In genomic region chr18:23397907-23398306, GRCh38 we compare ENCODE assay signal across 16 cellular contexts. TPM values are rescaled to one million over a fixed set of nuclear protein-coding genes. Genes with fewer than 3 reads are reported as not detected.
DNase-seq lines count a peak whose midpoint lies in the region; ATAC-seq and TF ChIP-seq lines count a peak whose summit lies in the region.
"Had no signal": no experiment of that assay in that cellular context is flagged by ENCODE, and none has a peak within 500 bp of the region (broad histone marks: within the 10 kb centered on the region; RNA-seq: fewer than 3 reads in every experiment).

No MANE protein-coding gene starts in this region.

- no peak for TF ChIP-seq CTCF in CD4-positive, alpha-beta T cell (IDR thresholded peaks at IDR 0.05)

- no peak overlapping the region for H3K27ac ChIP-seq in CD4-positive, alpha-beta T cell (ENCODE audit: low read depth, low read length)
- H3K27ac ChIP-seq: C4-2B, Peyer's patch had no signal

- POLR2A ChIA-PET in activated CD4-positive, alpha-beta T cell treated with anti-CD3 and anti-CD28 coated beads for 36 hours (lab: Charles Lee), result no interaction called here
- POLR2A ChIA-PET in CD4-positive, alpha-beta T cell (lab: Charles Lee), result interaction anchor here (1.3 kb wide), 1 partner anchor 13 kb away, joined by 5 read pairs; no protein-coding TSS in a partner anchor
- POLR2A ChIA-PET in naive thymus-derived CD8-positive, alpha-beta T cell (lab: Charles Lee), result no interaction called here

- no peaks in the 10 kb centered on the region for H3K27me3 Mint-ChIP-seq in activated CD4-positive, alpha-beta T cell treated with anti-CD3 and anti-CD28 coated beads for 36 hours
- H3K27me3 Mint-ChIP-seq in CD4-positive, alpha-beta T cell, result no peaks in the 10 kb centered on the region
- no peaks in the 10 kb centered on the region for H3K27me3 Mint-ChIP-seq in activated T-helper 1 cell treated with anti-CD3 and anti-CD28 coated beads, Interleukin-12 subunit alpha, Interleukin-12 subunit beta, Interleukin-2, Interleukin-4 antibody, amounts not matched to agents 30 ng/mL and 10 ng/mL and 1 ng/mL, durations not matched to agents 14 hours and 24 hours and 36 hours (ENCODE audit: insufficient read depth)
- H3K27me3 Mint-ChIP-seq in naive thymus-derived CD8-positive, alpha-beta T cell, result no peaks in the 10 kb centered on the region

- no peaks in the 10 kb centered on the region for H3K9me3 ChIP-seq in CD4-positive, alpha-beta T cell (ENCODE audit: control insufficient read depth, low read length)
- H3K9me3 ChIP-seq: HAP-1, Peyer's patch had no signal

- H3K9me3 Mint-ChIP-seq in activated CD4-positive, alpha-beta T cell treated with anti-CD3 and anti-CD28 coated beads for 36 hours (ENCODE audit: low read depth), result no peaks in the 10 kb centered on the region
- no peaks in the 10 kb centered on the region for H3K9me3 Mint-ChIP-seq in CD4-positive, alpha-beta T cell
- no peaks in the 10 kb centered on the region for H3K9me3 Mint-ChIP-seq in activated T-helper 1 cell treated with anti-CD3 and anti-CD28 coated beads, Interleukin-12 subunit alpha, Interleukin-12 subunit beta, Interleukin-2, Interleukin-4 antibody, amounts not matched to agents 30 ng/mL and 10 ng/mL and 1 ng/mL, durations not matched to agents 14 hours and 24 hours and 36 hours
- no peaks in the 10 kb centered on the region for H3K9me3 Mint-ChIP-seq in naive thymus-derived CD8-positive, alpha-beta T cell

- ATAC-seq in activated CD4-positive, alpha-beta T cell treated with anti-CD3 and anti-CD28 coated beads for 36 hours, result peak; percentile 82
- ATAC-seq in CD4-positive, alpha-beta T cell (ENCODE audit: poor library complexity), result peak; percentile 69
- ATAC-seq in naive thymus-derived CD8-positive, alpha-beta T cell, result peak; percentile 35 to 42
- ATAC-seq: HepG2 had no signal

- intact Hi-C loops in activated CD4-positive, alpha-beta T cell treated with anti-CD3 and anti-CD28 coated beads for 36 hours (cut with DNase I, micrococcal nuclease), result no loop called here
- intact Hi-C loops in CD4-positive, alpha-beta T cell (cut with DNase I, micrococcal nuclease), result no loop called here
- intact Hi-C loops in activated T-helper 1 cell treated with anti-CD3 and anti-CD28 coated beads, Interleukin-12 subunit alpha, Interleukin-12 subunit beta, Interleukin-2, Interleukin-4 antibody, amounts not matched to agents 30 ng/mL and 10 ng/mL and 1 ng/mL, durations not matched to agents 14 hours and 24 hours and 36 hours (cut with micrococcal nuclease), result loop anchor here (2.0 to 5.0 kb wide), 2 partner anchors 21 to 261 kb away; partner anchors contain the start of gene CABLES1

- peaks cover 10% of the 10 kb centered on the region for H3K36me3 Mint-ChIP-seq in activated CD4-positive, alpha-beta T cell treated with anti-CD3 and anti-CD28 coated beads for 36 hours (ENCODE audit: low read depth)
- no peaks in the 10 kb centered on the region for H3K36me3 Mint-ChIP-seq in CD4-positive, alpha-beta T cell (ENCODE audit: low read depth)
- H3K36me3 Mint-ChIP-seq in activated T-helper 1 cell treated with anti-CD3 and anti-CD28 coated beads, Interleukin-12 subunit alpha, Interleukin-12 subunit beta, Interleukin-2, Interleukin-4 antibody, amounts not matched to agents 30 ng/mL and 10 ng/mL and 1 ng/mL, durations not matched to agents 14 hours and 24 hours and 36 hours (ENCODE audit: low read depth), result peaks cover 8% of the 10 kb centered on the region
- H3K36me3 Mint-ChIP-seq in naive thymus-derived CD8-positive, alpha-beta T cell, result peaks cover 4 to 6% (median 4%) of the 10 kb centered on the region in 3 donors

- CTCF ChIA-PET in activated CD4-positive, alpha-beta T cell treated with anti-CD3 and anti-CD28 coated beads for 36 hours (lab: Charles Lee), result interaction anchor here (1.2 to 2.5 kb wide), 2 partner anchors 14 to 18 kb away, joined by 5 to 16 read pairs; no protein-coding TSS in a partner anchor
- CTCF ChIA-PET in CD4-positive, alpha-beta T cell (lab: Charles Lee), result no interaction called here

- no peaks in the 10 kb centered on the region for H3K27me3 ChIP-seq in CD4-positive, alpha-beta T cell (ENCODE audit: control insufficient read depth, insufficient read depth, low read length)
- H3K27me3 ChIP-seq: Peyer's patch had no signal

- peaks cover 17% of the 10 kb centered on the region for H3K4me1 Mint-ChIP-seq in activated CD4-positive, alpha-beta T cell treated with anti-CD3 and anti-CD28 coated beads for 36 hours
- H3K4me1 Mint-ChIP-seq in CD4-positive, alpha-beta T cell (ENCODE audit: low read depth), result peaks cover 36% of the 10 kb centered on the region
- H3K4me1 Mint-ChIP-seq in activated T-helper 1 cell treated with anti-CD3 and anti-CD28 coated beads, Interleukin-12 subunit alpha, Interleukin-12 subunit beta, Interleukin-2, Interleukin-4 antibody, amounts not matched to agents 30 ng/mL and 10 ng/mL and 1 ng/mL, durations not matched to agents 14 hours and 24 hours and 36 hours (ENCODE audit: low read depth), result peaks cover 25% of the 10 kb centered on the region
- peaks cover 3 to 30% (median 23%) of the 10 kb centered on the region in 4 donors for H3K4me1 Mint-ChIP-seq in naive thymus-derived CD8-positive, alpha-beta T cell

- DNase-seq in activated CD4-positive, alpha-beta T cell treated with anti-CD3 and anti-CD28 coated beads for 36 hours, result peak; percentile 9
- DNase-seq in activated CD4-positive, alpha-beta T cell treated with anti-CD3 and anti-CD28 coated beads for 48 hours, result no peak
- no peak for DNase-seq in CD4-positive, alpha-beta T cell
- peak; percentile 5 for DNase-seq in activated T-helper 1 cell treated with anti-CD3 and anti-CD28 coated beads, Interleukin-12 subunit alpha, Interleukin-12 subunit beta, Interleukin-2, Interleukin-4 antibody, amounts not matched to agents 30 ng/mL and 10 ng/mL and 1 ng/mL, durations not matched to agents 14 hours and 24 hours and 36 hours (ENCODE audit: low spot score)
- peak in 3 of 10 donors; percentile 19 to 29 (median 25) for DNase-seq in naive thymus-derived CD8-positive, alpha-beta T cell
- DNase-seq in AG08396 (ENCODE audit: low spot score), result no peak
- DNase-seq in superior temporal gyrus (ENCODE audit: extremely low spot score), result no peak
- DNase-seq in NCI-H524 (lab: John Stamatoyannopoulos, UW), result no peak
- DNase-seq: 8988T, MM.1S, NCI-H1105, NCI-H1694 treated with DMSO at 0.1 percent for 48 hours, Peyer's patch had no signal

- H3K27ac Mint-ChIP-seq in activated CD4-positive, alpha-beta T cell treated with anti-CD3 and anti-CD28 coated beads for 36 hours, result no peak overlapping the region
- H3K27ac Mint-ChIP-seq in CD4-positive, alpha-beta T cell, result peak overlapping the region; percentile 76
- peak overlapping the region; percentile 8 for H3K27ac Mint-ChIP-seq in activated T-helper 1 cell treated with anti-CD3 and anti-CD28 coated beads, Interleukin-12 subunit alpha, Interleukin-12 subunit beta, Interleukin-2, Interleukin-4 antibody, amounts not matched to agents 30 ng/mL and 10 ng/mL and 1 ng/mL, durations not matched to agents 14 hours and 24 hours and 36 hours
- H3K27ac Mint-ChIP-seq in naive thymus-derived CD8-positive, alpha-beta T cell, result peak overlapping the region in 9 of 10 donors; percentile 5 to 77 (median 50)

- H3K4me3 Mint-ChIP-seq in activated CD4-positive, alpha-beta T cell treated with anti-CD3 and anti-CD28 coated beads for 36 hours, result no peak overlapping the region
- H3K4me3 Mint-ChIP-seq in CD4-positive, alpha-beta T cell, result no peak overlapping the region
- H3K4me3 Mint-ChIP-seq in activated T-helper 1 cell treated with anti-CD3 and anti-CD28 coated beads, Interleukin-12 subunit alpha, Interleukin-12 subunit beta, Interleukin-2, Interleukin-4 antibody, amounts not matched to agents 30 ng/mL and 10 ng/mL and 1 ng/mL, durations not matched to agents 14 hours and 24 hours and 36 hours, result no peak overlapping the region
- peak overlapping the region in 3 of 10 donors; percentile 4 to 38 (median 19) for H3K4me3 Mint-ChIP-seq in naive thymus-derived CD8-positive, alpha-beta T cell

RNA-seq across cellular contexts. Expression of gene RIOK3, which starts 55.2 kb away (rescaled TPM):
- total RNA-seq in activated CD4-positive, alpha-beta T cell treated with anti-CD3 and anti-CD28 coated beads for 36 hours, result 10 to 100 TPM; 71.1 to 71.2 TPM
- total RNA-seq in CD4-positive, alpha-beta T cell, result 100 to 1,000 TPM; 151 to 153 TPM
- total RNA-seq in activated T-helper 1 cell treated with anti-CD3 and anti-CD28 coated beads, Interleukin-12 subunit alpha, Interleukin-12 subunit beta, Interleukin-2, Interleukin-4 antibody, amounts not matched to agents 30 ng/mL and 10 ng/mL and 1 ng/mL, durations not matched to agents 14 hours and 24 hours and 36 hours, result 40.8 and 52.2 TPM in 2 replicates
- total RNA-seq in naive thymus-derived CD8-positive, alpha-beta T cell, result 10 to 100 TPM; 78.9 to 79.6 TPM
- polyA plus RNA-seq in naive thymus-derived CD8-positive, alpha-beta T cell, result 10 to 100 TPM; 19.2 to 27.7 (median 25.0) TPM

Comparison
In these comparisons a context has a peak if more than half of its experiments do, and no peak if none do; other contexts are left out.
1. DNase-seq: peak in activated CD4-positive, alpha-beta T cell treated with anti-CD3 and anti-CD28 coated beads for 36 hours (single experiment) and activated T-helper 1 cell treated with anti-CD3 and anti-CD28 coated beads, Interleukin-12 subunit alpha, Interleukin-12 subunit beta, Interleukin-2, Interleukin-4 antibody, amounts not matched to agents 30 ng/mL and 10 ng/mL and 1 ng/mL, durations not matched to agents 14 hours and 24 hours and 36 hours (single experiment); none in activated CD4-positive, alpha-beta T cell treated with anti-CD3 and anti-CD28 coated beads for 48 hours (single experiment), CD4-positive, alpha-beta T cell (0 of 10), AG08396 (single experiment), superior temporal gyrus (single experiment) and NCI-H524 (0 of 2).
2. Peak in every context shown above with its lines, with median percentiles within 50 percentile points of each other: ATAC-seq.